ENCODE assay signal across 26 cellular contexts in genomic region chr11:5705688-5706087, GRCh38. TPM values are rescaled to one million over a fixed set of nuclear protein-coding genes. Genes with fewer than 3 reads are reported as not detected.
A peak's percentile ranks its signal among the peaks of the same experiment; 100 is the strongest.
DNase-seq lines count a peak whose midpoint lies in the region; ATAC-seq, FAIRE-seq and TF ChIP-seq lines count a peak whose summit lies in the region.
"Had no signal": no experiment of that assay in that cellular context is flagged by ENCODE, and none has a peak within 500 bp of the region (broad histone marks: within the 10 kb centered on the region; RNA-seq: fewer than 3 reads in every experiment).

No MANE protein-coding gene starts in this region.

- POLR2A ChIA-PET in CD8-positive, alpha-beta memory T cell (lab: Charles Lee), result no interaction called here
- POLR2A ChIA-PET in IMR-90 (lab: Charles Lee; ENCODE audit: unreplicated experiment), result interaction anchor here (0.6 to 0.7 kb wide), 2 partner anchors 74 to 380 kb away, joined by 3 read pairs; no protein-coding TSS in a partner anchor
- POLR2A ChIA-PET in naive thymus-derived CD4-positive, alpha-beta T cell (lab: Charles Lee), result interaction anchor here (0.6 to 1.7 kb wide), 3 partner anchors 12 to 104 kb away, joined by 4 to 7 read pairs (median 5); partner anchors contain the start of gene TRIM22

- no peak for TF ChIP-seq RAD21 in IMR-90 (IDR thresholded peaks at IDR 0.05; ENCODE audit: low read length)

- H3K4ac ChIP-seq in IMR-90 (ENCODE audit: low read depth, low read length), result no peak overlapping the region

- H3K9me3 ChIP-seq in CD8-positive, alpha-beta memory T cell (ENCODE audit: low read length), result no peaks in the 10 kb centered on the region
- H3K9me3 ChIP-seq in IMR-90 (ENCODE audit: control insufficient read depth, insufficient read depth, low read length) (no peaks in the 10 kb centered on the region), astrocyte (ENCODE audit: insufficient read depth, low read depth, low read length) (no peaks in the 10 kb centered on the region)
- no peaks in the 10 kb centered on the region for H3K9me3 ChIP-seq in naive thymus-derived CD4-positive, alpha-beta T cell (ENCODE audit: control insufficient read depth in 2 of 3, low read length in 3 of 3)
- H3K9me3 ChIP-seq: heart left ventricle, suprapubic skin, vagina had no signal

- no peaks in the 10 kb centered on the region; a peak in 1 of 4 replicates for H3K79me1 ChIP-seq in IMR-90 (ENCODE audit: low read depth in 1 of 2, low read length in 2 of 2)

- no peak overlapping the region for H2BK20ac ChIP-seq in IMR-90 (ENCODE audit: low read depth, low read length)

- no peak overlapping the region for H4K5ac ChIP-seq in IMR-90 (ENCODE audit: low read depth, low read length)

- peaks cover 22% of the 10 kb centered on the region for H3K36me3 ChIP-seq in CD8-positive, alpha-beta memory T cell (ENCODE audit: insufficient read depth, low read length)
- H3K36me3 ChIP-seq in IMR-90 (ENCODE audit: control insufficient read depth, insufficient read depth, low read length), result peaks cover 10% of the 10 kb centered on the region
- H3K36me3 ChIP-seq in astrocyte (ENCODE audit: insufficient read depth, low read length), result peaks cover 12% of the 10 kb centered on the region
- H3K36me3 ChIP-seq in naive thymus-derived CD4-positive, alpha-beta T cell (ENCODE audit: control insufficient read depth in 2 of 3, insufficient read depth in 3 of 3, low read length in 3 of 3), result peaks cover 22 to 58% (median 26%) of the 10 kb centered on the region in 3 experiments

- 40% methylated on average over 1 of the region's 4 CpGs; no CpG with 5 or more reads in 1 of the 2 experiments for WGBS in IMR-90 (ENCODE audit: extremely low coverage in 2 of 2, insufficient read length in 1 of 2), 2 experiments

- H3K9me1 ChIP-seq in IMR-90 (ENCODE audit: insufficient read depth, low read length), result no peaks in the 10 kb centered on the region

- no peak for DNase-seq in CD8-positive, alpha-beta memory T cell
- DNase-seq in IMR-90, result peak; percentile 42
- peak; percentile 16 for DNase-seq in astrocyte (ENCODE audit: low read depth)
- no peak for DNase-seq in naive thymus-derived CD4-positive, alpha-beta T cell
- DNase-seq in putamen (ENCODE audit: low spot score), result no peak
- DNase-seq in head of caudate nucleus, result no peak
- no peak for DNase-seq in nephron progenitor cell
- DNase-seq: activated CD4-positive, alpha-beta T cell treated with anti-CD3 and anti-CD28 coated beads, Interleukin-2, amount 10 ng/mL, durations not matched to agents 24 days and 14 days; activated gamma-delta T cell; amygdala; dermis blood vessel endothelial cell; DMS79; heart left ventricle; left ventricle myocardium superior; midbrain; NCI-H187 treated with DMSO at 0.1 percent for 48 hours; NCI-H345; PC-3; SHP77 treated with DMSO at 0.1 percent for 48 hours had no signal

- 0 out of 2 replicates have a peak, but pooled peaks have one; percentile 21 for ATAC-seq in IMR-90 (ENCODE audit: low read depth)
- ATAC-seq in naive thymus-derived CD4-positive, alpha-beta T cell, result no peak
- ATAC-seq: heart left ventricle, left ventricle myocardium superior, PC-3 had no signal

- H3K4me2 ChIP-seq in IMR-90 (ENCODE audit: low read depth, low read length), result no peak overlapping the region
- H3K4me2 ChIP-seq in astrocyte (ENCODE audit: low read length), result no peak overlapping the region

- H2BK5ac ChIP-seq in IMR-90 (ENCODE audit: low read depth, low read length, poor library complexity, severe bottlenecking), result no peak overlapping the region

- peak overlapping the region in 1 of 7 donors; percentile 18 for H3K4me3 Mint-ChIP-seq in CD8-positive, alpha-beta memory T cell
- H3K4me3 Mint-ChIP-seq in astrocyte (ENCODE audit: unreplicated experiment), result no peak overlapping the region
- H3K4me3 Mint-ChIP-seq in naive thymus-derived CD4-positive, alpha-beta T cell, result no peak overlapping the region
- no peak overlapping the region for H3K4me3 Mint-ChIP-seq in nephron progenitor cell
- H3K4me3 Mint-ChIP-seq: activated CD4-positive, alpha-beta T cell treated with anti-CD3 and anti-CD28 coated beads, Interleukin-2, amount 10 ng/mL, durations not matched to agents 24 days and 14 days had no signal

- H3K4me3 ChIP-seq in CD8-positive, alpha-beta memory T cell (ENCODE audit: low read length), result no peak overlapping the region
- H3K4me3 ChIP-seq in IMR-90 (ENCODE audit: insufficient read depth, low read depth, low read length) (no peak overlapping the region), astrocyte (ENCODE audit: insufficient read depth, low read depth, low read length) (no peak overlapping the region)
- no peak overlapping the region for H3K4me3 ChIP-seq in naive thymus-derived CD4-positive, alpha-beta T cell (ENCODE audit: low read length)
- H3K4me3 ChIP-seq: heart left ventricle, suprapubic skin, vagina had no signal

- H3K27ac ChIP-seq in CD8-positive, alpha-beta memory T cell (ENCODE audit: low read depth, low read length), result no peak overlapping the region
- H3K27ac ChIP-seq in IMR-90 (ENCODE audit: insufficient read depth, low read length) (no peak overlapping the region), astrocyte (ENCODE audit: low read depth, low read length) (no peak overlapping the region)
- no peak overlapping the region for H3K27ac ChIP-seq in naive thymus-derived CD4-positive, alpha-beta T cell (ENCODE audit: low read depth, low read length)
- H3K27ac ChIP-seq: heart left ventricle, suprapubic skin, vagina had no signal

- H3K18ac ChIP-seq in IMR-90 (ENCODE audit: low read depth, low read length), result no peak overlapping the region

- no peak for TF ChIP-seq CTCF in IMR-90 (conservative IDR thresholded peaks at IDR 0.05; ENCODE audit: low read depth, low read length)
- TF ChIP-seq CTCF in astrocyte (IDR thresholded peaks at IDR 0.05; ENCODE audit: insufficient read depth, low read depth, low read length), result no peak
- TF ChIP-seq CTCF in nephron progenitor cell (IDR thresholded peaks at IDR 0.05), result no peak

- H4K20me1 ChIP-seq in IMR-90 (ENCODE audit: insufficient read depth, low read length), result no peaks in the 10 kb centered on the region
- H4K20me1 ChIP-seq in astrocyte (ENCODE audit: insufficient read depth, low read length), result no peaks in the 10 kb centered on the region

- H3K27me3 ChIP-seq in CD8-positive, alpha-beta memory T cell (ENCODE audit: insufficient read depth, low read length, poor library complexity, severe bottlenecking), result no peaks in the 10 kb centered on the region
- no peaks in the 10 kb centered on the region for H3K27me3 ChIP-seq in IMR-90 (ENCODE audit: control insufficient read depth, insufficient read depth, low read length)
- no peaks in the 10 kb centered on the region for H3K27me3 ChIP-seq in astrocyte (ENCODE audit: insufficient read depth, low read length)
- H3K27me3 ChIP-seq in naive thymus-derived CD4-positive, alpha-beta T cell (ENCODE audit: control insufficient read depth in 2 of 2, insufficient read depth in 2 of 2, low read length in 2 of 2), result no peaks in the 10 kb centered on the region
- H3K27me3 ChIP-seq: heart left ventricle, suprapubic skin, vagina had no signal

- H3K14ac ChIP-seq in IMR-90 (replicated peaks; ENCODE audit: low read depth, low read length), result no peak overlapping the region

- H3K79me2 ChIP-seq in astrocyte (ENCODE audit: insufficient read depth, low read length), result no peaks in the 10 kb centered on the region

- H3K9ac ChIP-seq in IMR-90 (ENCODE audit: low read depth, low read length) (no peak overlapping the region), astrocyte (ENCODE audit: low read length) (no peak overlapping the region)

- H3K56ac ChIP-seq in IMR-90 (ENCODE audit: extremely low read depth, insufficient read depth, low read length), result no peak overlapping the region

- peaks cover 19 to 82% (median 42%) of the 10 kb centered on the region in 3 donors for H3K36me3 Mint-ChIP-seq in CD8-positive, alpha-beta memory T cell
- H3K36me3 Mint-ChIP-seq in astrocyte (ENCODE audit: low read depth, unreplicated experiment) (peaks cover 25% of the 10 kb centered on the region), nephron progenitor cell (ENCODE audit: low read depth) (no peaks in the 10 kb centered on the region)
- peaks cover 12 to 55% (median 37%) of the 10 kb centered on the region in 5 donors for H3K36me3 Mint-ChIP-seq in naive thymus-derived CD4-positive, alpha-beta T cell

- H3K4me1 Mint-ChIP-seq in CD8-positive, alpha-beta memory T cell, result peaks cover 42 to 50% (median 46%) of the 10 kb centered on the region in 3 donors
- H3K4me1 Mint-ChIP-seq in astrocyte (ENCODE audit: low read depth, unreplicated experiment) (no peaks in the 10 kb centered on the region), nephron progenitor cell (no peaks in the 10 kb centered on the region)
- H3K4me1 Mint-ChIP-seq in naive thymus-derived CD4-positive, alpha-beta T cell, result peaks cover 10 to 43% (median 32%) of the 10 kb centered on the region in 7 donors

- CTCF ChIA-PET in CD8-positive, alpha-beta memory T cell (lab: Charles Lee), result interaction anchor here (1.4 kb wide), 1 partner anchor 23 kb away, joined by 5 read pairs; no protein-coding TSS in a partner anchor
- CTCF ChIA-PET in IMR-90 (lab: Yijun Ruan, JAX), result interaction anchor here (0.6 kb wide), 1 partner anchor 1154 kb away, joined by 3 read pairs; no protein-coding TSS in a partner anchor
- CTCF ChIA-PET in naive thymus-derived CD4-positive, alpha-beta T cell (lab: Charles Lee), result interaction anchor here (1.2 to 1.6 kb wide), 2 partner anchors 16 to 21 kb away, joined by 6 read pairs; partner anchors contain the start of genes TRIM22 and TRIM5

- intact Hi-C loops in IMR-90 (cut with micrococcal nuclease) (no loop called here), head of caudate nucleus (cut with DNase I) (no loop called here)
- intact Hi-C loops in naive thymus-derived CD4-positive, alpha-beta T cell (cut with micrococcal nuclease), result loop anchor here in 1 of 2 donors (2.0 kb wide), 1 partner anchor 15 kb away; no protein-coding TSS in a partner anchor

- TF ChIP-seq POLR2A in IMR-90 (IDR thresholded peaks at IDR 0.05; ENCODE audit: low read depth, low read length), result no peak

- H4K8ac ChIP-seq in IMR-90 (ENCODE audit: low read depth in 2 of 2, low read length in 2 of 2), result no peak overlapping the region

- no peak overlapping the region for H4K91ac ChIP-seq in IMR-90 (ENCODE audit: insufficient read depth, low read depth, low read length)

- H2BK120ac ChIP-seq in IMR-90 (ENCODE audit: low read depth, low read length), result no peak overlapping the region

- no peak overlapping the region for H2BK15ac ChIP-seq in IMR-90 (ENCODE audit: low read depth, low read length)

- no peaks in the 10 kb centered on the region for H3K27me3 Mint-ChIP-seq in CD8-positive, alpha-beta memory T cell
- H3K27me3 Mint-ChIP-seq in astrocyte (ENCODE audit: low read depth, unreplicated experiment) (no peaks in the 10 kb centered on the region), nephron progenitor cell (ENCODE audit: low read depth, poor library complexity) (peaks cover 6% of the 10 kb centered on the region)
- H3K27me3 Mint-ChIP-seq in naive thymus-derived CD4-positive, alpha-beta T cell, result no peaks in the 10 kb centered on the region
- H3K27me3 Mint-ChIP-seq: activated CD4-positive, alpha-beta T cell treated with anti-CD3 and anti-CD28 coated beads, Interleukin-2, amount 10 ng/mL, durations not matched to agents 24 days and 14 days had no signal

- no peak overlapping the region for H2AK9ac ChIP-seq in IMR-90 (replicated peaks; ENCODE audit: low read depth, low read length, poor library complexity)

- FAIRE-seq in astrocyte (lab: Jason Lieb, UNC), result peak; percentile 29
- FAIRE-seq: endothelial cell of umbilical vein, HTR-8/SVneo, TTC549 had no signal

- in situ Hi-C loops in IMR-90 (cut with MboI; ENCODE audit: low sequenced_read_pairs), result no loop called here

- H3K23ac ChIP-seq in IMR-90 (ENCODE audit: low read depth, low read length), result no peak overlapping the region

- dilution Hi-C loops in IMR-90 (cut with HindIII; ENCODE audit: low sequenced_read_pairs, unreplicated experiment), result no loop called here

- no peak overlapping the region for H2AK5ac ChIP-seq in IMR-90 (ENCODE audit: low read depth, low read length)

- H3K27ac Mint-ChIP-seq in CD8-positive, alpha-beta memory T cell, result peak overlapping the region; percentile 12 to 86 (median 46)
- H3K27ac Mint-ChIP-seq in astrocyte (ENCODE audit: unreplicated experiment) (no peak overlapping the region), nephron progenitor cell (no peak overlapping the region)
- peak overlapping the region in 8 of 9 donors; percentile 24 to 82 (median 58) for H3K27ac Mint-ChIP-seq in naive thymus-derived CD4-positive, alpha-beta T cell
- H3K27ac Mint-ChIP-seq: activated CD4-positive, alpha-beta T cell treated with anti-CD3 and anti-CD28 coated beads, Interleukin-2, amount 10 ng/mL, durations not matched to agents 24 days and 14 days had no signal

- no TSS peak for BruUV-seq in IMR-90 (replicated peaks; lab: Mats Ljungman, UMichigan)

- H2AFZ ChIP-seq in IMR-90 (replicated peaks; ENCODE audit: low read length, poor library complexity), result no peak overlapping the region
- H2AFZ ChIP-seq in astrocyte (ENCODE audit: low read depth, low read length), result no peak overlapping the region

- H3K9me3 Mint-ChIP-seq in CD8-positive, alpha-beta memory T cell, result no peaks in the 10 kb centered on the region
- H3K9me3 Mint-ChIP-seq in astrocyte (ENCODE audit: unreplicated experiment) (no peaks in the 10 kb centered on the region), nephron progenitor cell (no peaks in the 10 kb centered on the region)
- no peaks in the 10 kb centered on the region for H3K9me3 Mint-ChIP-seq in naive thymus-derived CD4-positive, alpha-beta T cell
- H3K9me3 Mint-ChIP-seq: activated CD4-positive, alpha-beta T cell treated with anti-CD3 and anti-CD28 coated beads, Interleukin-2, amount 10 ng/mL, durations not matched to agents 24 days and 14 days had no signal

- peaks cover 10% of the 10 kb centered on the region for H3K4me1 ChIP-seq in CD8-positive, alpha-beta memory T cell (ENCODE audit: insufficient read depth, low read length)
- H3K4me1 ChIP-seq in IMR-90 (ENCODE audit: control insufficient read depth, insufficient read depth, low read length), result peaks cover 1% of the 10 kb centered on the region; the same call in 1 of the 2 replicates
- no peaks in the 10 kb centered on the region for H3K4me1 ChIP-seq in astrocyte (ENCODE audit: insufficient read depth, low read length)
- H3K4me1 ChIP-seq in naive thymus-derived CD4-positive, alpha-beta T cell (ENCODE audit: control insufficient read depth in 2 of 2, insufficient read depth in 2 of 2, low read length in 2 of 2), result peaks cover 5 to 22% of the 10 kb centered on the region in 2 donors
- H3K4me1 ChIP-seq: heart left ventricle, suprapubic skin, vagina had no signal

RNA-seq across cellular contexts. Expression of gene TRIM22, which starts 16.1 kb away (rescaled TPM):
- total RNA-seq in CD8-positive, alpha-beta memory T cell, result 100 to 1,000 TPM; 105 TPM
- 163 TPM for polyA plus RNA-seq in CD8-positive, alpha-beta memory T cell
- 39.4 and 46.8 TPM in 2 replicates for total RNA-seq in IMR-90 (2012; rRNA removed)
- 30.4 and 43.6 TPM in 2 replicates for polyA plus RNA-seq in IMR-90 (2012; rRNA removed)
- polyA plus RNA-seq in IMR-90 (2012; cell fraction: cytosol; rRNA removed), result 7.4 and 15.7 TPM in 2 replicates
- polyA plus RNA-seq in IMR-90 (2012; cell fraction: nucleus; rRNA removed; ENCODE audit: low replicate concordance), result 35.2 and 246 TPM in 2 replicates
- total RNA-seq in astrocyte, result 167 and 205 TPM in 2 replicates
- 100 to 1,000 TPM; 229 to 340 (median 258) TPM for total RNA-seq in naive thymus-derived CD4-positive, alpha-beta T cell
- polyA plus RNA-seq in naive thymus-derived CD4-positive, alpha-beta T cell, result 100 to 1,000 TPM; 121 to 184 TPM
- total RNA-seq: PC-3 had no signal

RNA-seq across cellular contexts. Expression of gene TRIM5, which starts 20.8 kb away (rescaled TPM):
- 10 to 100 TPM in 1 of 2 experiments, 1 to 10 TPM in 1; 8.2 to 10.6 TPM for total RNA-seq in CD8-positive, alpha-beta memory T cell
- 9.8 TPM for polyA plus RNA-seq in CD8-positive, alpha-beta memory T cell
- total RNA-seq in IMR-90 (2012; rRNA removed), result 49.1 and 58.0 TPM in 2 replicates
- 26.3 and 32.6 TPM in 2 replicates for polyA plus RNA-seq in IMR-90 (2012; rRNA removed)
- 11.5 and 14.9 TPM in 2 replicates for polyA plus RNA-seq in IMR-90 (2012; cell fraction: cytosol; rRNA removed)
- 10.8 and 29.4 TPM in 2 replicates for polyA plus RNA-seq in IMR-90 (2012; cell fraction: nucleus; rRNA removed; ENCODE audit: low replicate concordance)
- total RNA-seq in astrocyte, result 45.3 and 55.6 TPM in 2 replicates
- 10 to 100 TPM; 16.9 to 36.8 (median 26.2) TPM for total RNA-seq in naive thymus-derived CD4-positive, alpha-beta T cell
- polyA plus RNA-seq in naive thymus-derived CD4-positive, alpha-beta T cell, result 10 to 100 TPM; 10.3 to 10.5 TPM

RNA-seq across cellular contexts. Expression of gene OR56B1, which starts 30.6 kb away (rescaled TPM):
- total RNA-seq in CD8-positive, alpha-beta memory T cell, result not detected
- polyA plus RNA-seq in CD8-positive, alpha-beta memory T cell, result not detected
- total RNA-seq in IMR-90 (2012; rRNA removed) (not detected in 2 replicates), astrocyte (not detected in 2 replicates)
- polyA plus RNA-seq in IMR-90 (2012; rRNA removed), result not detected in 2 replicates
- not detected in 2 replicates for polyA plus RNA-seq in IMR-90 (2012; cell fraction: cytosol; rRNA removed)
- polyA plus RNA-seq in IMR-90 (2012; cell fraction: nucleus; rRNA removed; ENCODE audit: low replicate concordance), result not detected in 2 replicates
- 1 to 10 TPM in 1 of 5 experiments, under 1 TPM in 4; 0.19 to 1.4 (median 0.71) TPM for total RNA-seq in naive thymus-derived CD4-positive, alpha-beta T cell
- polyA plus RNA-seq in naive thymus-derived CD4-positive, alpha-beta T cell, result under 1 TPM in 1 of 2 donors, not detected in 1; 0.11 TPM
- total RNA-seq: cardiac septum, dermis blood vessel endothelial cell, endothelial cell of umbilical vein, left ventricle myocardium superior, PC-3, suprapubic skin, vagina had no signal
- polyA plus RNA-seq: endothelial cell of umbilical vein, heart left ventricle, neural cell had no signal

RNA-seq across cellular contexts. Expression of gene OR52N4, which starts 48.4 kb away (rescaled TPM):
- total RNA-seq in CD8-positive, alpha-beta memory T cell, result under 1 TPM; 0.22 to 0.48 TPM
- 0.71 TPM for polyA plus RNA-seq in CD8-positive, alpha-beta memory T cell
- not detected in 2 replicates for total RNA-seq in IMR-90 (2012; rRNA removed)
- not detected in 2 replicates for polyA plus RNA-seq in IMR-90 (2012; rRNA removed)
- polyA plus RNA-seq in IMR-90 (2012; cell fraction: cytosol; rRNA removed), result not detected in 2 replicates
- 0.10 TPM in 1 of 2 replicates, not detected in the other for polyA plus RNA-seq in IMR-90 (2012; cell fraction: nucleus; rRNA removed; ENCODE audit: low replicate concordance)
- not detected in 2 replicates for total RNA-seq in astrocyte
- 1 to 10 TPM; 1.0 to 2.8 (median 2.4) TPM for total RNA-seq in naive thymus-derived CD4-positive, alpha-beta T cell
- under 1 TPM; 0.25 to 0.33 TPM for polyA plus RNA-seq in naive thymus-derived CD4-positive, alpha-beta T cell
- total RNA-seq: activated CD4-positive, alpha-beta T cell treated with anti-CD3 and anti-CD28 coated beads, Interleukin-2, amount 10 ng/mL, durations not matched to agents 24 days and 14 days; cardiac septum; endothelial cell of umbilical vein; left ventricle myocardium superior; PC-3; suprapubic skin; vagina had no signal
- polyA plus RNA-seq: heart left ventricle, neural cell had no signal

Comparison
In these comparisons a context has a peak if more than half of its experiments do, and no peak if none do; other contexts are left out.
1. DNase-seq: peak in IMR-90 (single experiment) and astrocyte (single experiment); none in CD8-positive, alpha-beta memory T cell (0 of 5), naive thymus-derived CD4-positive, alpha-beta T cell (0 of 9), putamen (single experiment), head of caudate nucleus (0 of 42) and nephron progenitor cell (single experiment).
2. H3K27ac Mint-ChIP-seq: peak in CD8-positive, alpha-beta memory T cell (8 of 8) and naive thymus-derived CD4-positive, alpha-beta T cell (8 of 9); none in astrocyte (single experiment) and nephron progenitor cell (single experiment).